In the genomic region with DNA sequence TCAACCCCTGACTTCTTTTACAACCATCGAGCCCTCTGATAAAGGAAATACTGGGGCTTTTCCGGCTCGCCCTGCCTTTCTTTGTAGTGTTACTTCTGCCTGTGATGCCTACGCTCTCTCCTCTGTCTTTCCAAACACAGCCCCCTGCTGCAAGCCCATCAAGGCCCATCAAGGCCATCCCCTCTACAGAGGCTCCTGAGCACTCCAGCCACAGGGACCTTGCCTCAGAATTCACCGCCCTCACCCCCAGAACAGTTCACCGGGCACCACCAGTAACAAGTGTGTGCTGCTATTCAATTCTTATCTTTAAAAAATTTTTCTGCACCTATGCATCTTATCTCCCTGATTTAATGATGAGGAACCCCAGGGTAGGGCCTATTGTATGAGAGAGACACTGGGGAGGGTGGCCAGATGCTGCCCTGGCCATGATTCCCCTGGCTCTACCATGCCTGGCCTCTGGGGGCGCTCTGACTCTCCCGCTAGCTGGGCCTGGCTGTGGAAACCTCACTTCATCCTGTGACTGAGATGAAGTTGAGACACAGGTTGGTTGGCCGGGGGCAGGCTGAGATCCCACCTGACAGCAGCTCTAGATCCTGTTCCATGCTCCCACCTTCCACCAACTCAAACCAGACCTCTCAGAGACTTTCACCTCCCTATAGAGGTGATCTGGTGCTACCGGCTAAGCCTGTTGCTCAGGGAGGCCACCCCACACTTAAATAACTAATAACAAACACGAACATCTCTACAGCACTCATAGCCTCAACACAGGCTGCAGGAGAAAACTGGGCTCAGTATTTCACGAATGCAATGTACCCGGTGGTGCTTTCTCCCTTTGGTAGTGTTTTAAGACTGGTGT, we compare ENCODE assay signal across 8 cellular contexts. TPM values are rescaled to one million over a fixed set of nuclear protein-coding genes. Genes with fewer than 3 reads are reported as not detected.
A peak's percentile ranks its signal among the peaks of the same experiment; 100 is the strongest.
DNase-seq lines count a peak whose midpoint lies in the region; ATAC-seq and TF ChIP-seq lines count a peak whose summit lies in the region.

No MANE protein-coding gene starts in this region.

- H3K27ac Mint-ChIP-seq in activated T-helper 2 cell treated with anti-CD3 and anti-CD28 coated beads, Interferon-gamma antibody, Interleukin-2, Interleukin-4, amounts not matched to agents 10 μg/mL and 5 μg/mL and 100 μg/mL, durations not matched to agents 14 hours and 24 hours and 36 hours: no peak overlapping the region

- no peaks in the 10 kb centered on the region for H3K36me3 Mint-ChIP-seq in activated T-helper 2 cell treated with anti-CD3 and anti-CD28 coated beads, Interferon-gamma antibody, Interleukin-2, Interleukin-4, amounts not matched to agents 10 μg/mL and 5 μg/mL and 100 μg/mL, durations not matched to agents 14 hours and 24 hours and 36 hours (ENCODE audit: low read depth)

- ATAC-seq in GM18868 (IDR thresholded peaks at IDR 0.05; ENCODE audit: unreplicated experiment) (peak; percentile 83), HG02884 (IDR thresholded peaks at IDR 0.05; ENCODE audit: unreplicated experiment) (no peak), GM18870 (IDR thresholded peaks at IDR 0.05; ENCODE audit: unreplicated experiment) (no peak)

- H3K4me3 Mint-ChIP-seq in activated T-helper 2 cell treated with anti-CD3 and anti-CD28 coated beads, Interferon-gamma antibody, Interleukin-2, Interleukin-4, amounts not matched to agents 10 μg/mL and 5 μg/mL and 100 μg/mL, durations not matched to agents 14 hours and 24 hours and 36 hours (ENCODE audit: low read depth): no peak overlapping the region

- TF ChIP-seq CTCF in NB4 (IDR thresholded peaks at IDR 0.05; ENCODE audit: low read depth, low read length): peak; percentile 98

- H3K4me3 ChIP-seq in NB4 (ENCODE audit: low read depth, low read length): no peak overlapping the region

- DNase-seq in AG08395 (ENCODE audit: low spot score) (peak; percentile 52), NB4 (ENCODE audit: low read depth) (peak; percentile 36), iPS-NIHi7 (ENCODE audit: extremely low spot score) (peak; percentile 92)
- DNase-seq in activated T-helper 2 cell treated with anti-CD3 and anti-CD28 coated beads, Interferon-gamma antibody, Interleukin-2, Interleukin-4, amounts not matched to agents 10 μg/mL and 5 μg/mL and 100 μg/mL, durations not matched to agents 14 hours and 24 hours and 36 hours (ENCODE audit: low spot score): peak; percentile 35
- peak; percentile 78 for DNase-seq in stimulated activated CD8-positive, alpha-beta memory T cell treated with anti-CD3 and anti-CD28 coated beads, Interleukin-4, amount 100 ng/mL, for 48 hours

- intact Hi-C loops in activated T-helper 2 cell treated with anti-CD3 and anti-CD28 coated beads, Interferon-gamma antibody, Interleukin-2, Interleukin-4, amounts not matched to agents 10 μg/mL and 5 μg/mL and 100 μg/mL, durations not matched to agents 14 hours and 24 hours and 36 hours (cut with micrococcal nuclease): loop anchor here (5.0 kb wide), 2 partner anchors 83 to 123 kb away; no protein-coding TSS in a partner anchor

- H3K27me3 Mint-ChIP-seq in activated T-helper 2 cell treated with anti-CD3 and anti-CD28 coated beads, Interferon-gamma antibody, Interleukin-2, Interleukin-4, amounts not matched to agents 10 μg/mL and 5 μg/mL and 100 μg/mL, durations not matched to agents 14 hours and 24 hours and 36 hours (ENCODE audit: low read depth): peaks cover 55% of the 10 kb centered on the region

- TF ChIP-seq POLR2A in NB4 (IDR thresholded peaks at IDR 0.05; ENCODE audit: extremely low read depth, insufficient read length): no peak

- H3K4me1 Mint-ChIP-seq in activated T-helper 2 cell treated with anti-CD3 and anti-CD28 coated beads, Interferon-gamma antibody, Interleukin-2, Interleukin-4, amounts not matched to agents 10 μg/mL and 5 μg/mL and 100 μg/mL, durations not matched to agents 14 hours and 24 hours and 36 hours (ENCODE audit: low read depth): peaks cover 3% of the 10 kb centered on the region

- no peaks in the 10 kb centered on the region for H3K9me3 Mint-ChIP-seq in activated T-helper 2 cell treated with anti-CD3 and anti-CD28 coated beads, Interferon-gamma antibody, Interleukin-2, Interleukin-4, amounts not matched to agents 10 μg/mL and 5 μg/mL and 100 μg/mL, durations not matched to agents 14 hours and 24 hours and 36 hours

RNA-seq across cellular contexts. Expression of a gene that starts 19.2 kb away (rescaled TPM):
- total RNA-seq in activated T-helper 2 cell treated with anti-CD3 and anti-CD28 coated beads, Interferon-gamma antibody, Interleukin-2, Interleukin-4, amounts not matched to agents 10 μg/mL and 5 μg/mL and 100 μg/mL, durations not matched to agents 14 hours and 24 hours and 36 hours: 0.05 and 0.14 TPM in 2 replicates

Comparison
In these comparisons a context has a peak if more than half of its experiments do, and no peak if none do; other contexts are left out.
1. DNase-seq: peak in every context shown above with its lines; median percentile 92 in iPS-NIHi7; 78 in stimulated activated CD8-positive, alpha-beta memory T cell treated with anti-CD3 and anti-CD28 coated beads, Interleukin-4, amount 100 ng/mL, for 48 hours; 52 in AG08395; 36 in NB4; 35 in activated T-helper 2 cell treated with anti-CD3 and anti-CD28 coated beads, Interferon-gamma antibody, Interleukin-2, Interleukin-4, amounts not matched to agents 10 μg/mL and 5 μg/mL and 100 μg/mL, durations not matched to agents 14 hours and 24 hours and 36 hours.